In the genomic region with DNA sequence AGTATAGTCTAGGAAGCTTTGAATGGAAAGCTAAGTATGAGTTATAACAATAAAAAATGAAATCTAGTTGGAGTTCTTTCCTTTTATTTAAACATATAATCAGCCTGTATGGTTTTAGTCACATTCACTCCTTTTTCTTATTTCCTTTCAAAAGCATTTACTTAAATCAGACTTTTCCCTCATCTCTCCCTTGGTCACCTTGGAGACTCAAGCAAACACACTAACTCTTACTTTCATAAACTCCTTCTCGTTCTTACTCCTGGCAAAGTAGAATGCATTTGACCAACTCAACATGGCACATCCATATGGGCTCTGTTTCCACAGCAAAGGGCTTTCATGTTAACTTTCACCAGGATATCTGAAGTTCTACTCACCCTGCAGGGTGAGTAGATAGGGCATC, we compare ENCODE assay signal across 27 cellular contexts.
"Had no signal": no experiment of that assay in that cellular context is flagged by ENCODE, and none has a peak within 500 bp of the region (broad histone marks: within the 10 kb centered on the region; RNA-seq: fewer than 3 reads in every experiment).

No MANE protein-coding gene starts in this region.

- H3K9me2 ChIP-seq: SK-N-SH had no signal

- H3K9ac ChIP-seq: SK-N-SH had no signal

- H3K9me3 Mint-ChIP-seq: activated CD4-positive, alpha-beta T cell treated with anti-CD3 and anti-CD28 coated beads, Interleukin-2, amount 10 ng/mL, durations not matched to agents 24 days and 14 days; activated naive CD4-positive, alpha-beta T cell treated with anti-CD3 and anti-CD28 coated beads for 36 hours; activated T-helper 17 cell treated with anti-CD3 and anti-CD28 coated beads, Interleukin-2, amount 50 U/mL, for 72 hours; T-helper 2 cell treated with Interferon-gamma antibody and Interleukin-4, amounts not matched to agents 5 μg/mL and 100 μg/mL, for 36 hours had no signal

- ATAC-seq: activated T-helper 17 cell treated with anti-CD3 and anti-CD28 coated beads, Interleukin-2, amount 50 U/mL, for 72 hours had no signal

- H3K4me1 ChIP-seq: Peyer's patch, SJCRH30 had no signal

- H3K27me3 ChIP-seq: brain microvascular endothelial cell, Peyer's patch, SJCRH30 had no signal

- H3K27me3 Mint-ChIP-seq: activated B cell treated with CpG ODN at 0.5 μM for 24 hours; activated CD4-positive, alpha-beta T cell treated with anti-CD3 and anti-CD28 coated beads, Interleukin-2, amount 10 ng/mL, durations not matched to agents 24 days and 14 days had no signal

- H3K4me3 Mint-ChIP-seq: activated B cell treated with CpG ODN at 0.5 μM for 24 hours; activated CD4-positive, alpha-beta T cell treated with anti-CD3 and anti-CD28 coated beads, Interleukin-2, amount 10 ng/mL, durations not matched to agents 24 days and 14 days; activated naive CD4-positive, alpha-beta T cell treated with anti-CD3 and anti-CD28 coated beads for 36 hours; activated naive CD8-positive, alpha-beta T cell; activated T-helper 17 cell treated with anti-CD3 and anti-CD28 coated beads, Interleukin-2, amount 50 U/mL, for 72 hours; T-helper 2 cell treated with Interferon-gamma antibody and Interleukin-4, amounts not matched to agents 5 μg/mL and 100 μg/mL, for 36 hours had no signal

- H3K36me3 Mint-ChIP-seq: activated naive CD8-positive, alpha-beta T cell had no signal

- H3K4me2 ChIP-seq: SK-N-SH had no signal

- H3K4me1 Mint-ChIP-seq: activated B cell treated with CpG ODN at 0.5 μM for 24 hours; activated CD4-positive, alpha-beta T cell treated with anti-CD3 and anti-CD28 coated beads, Interleukin-2, amount 10 ng/mL, durations not matched to agents 24 days and 14 days; activated T-helper 17 cell treated with anti-CD3 and anti-CD28 coated beads, Interleukin-2, amount 50 U/mL, for 72 hours had no signal

- H3K36me3 ChIP-seq: brain microvascular endothelial cell, Peyer's patch, SJCRH30 had no signal

- DNase-seq: activated B cell treated with CpG ODN at 0.5 μM for 24 hours; activated CD4-positive, alpha-beta T cell treated with anti-CD3 and anti-CD28 coated beads for 1 hour; activated CD4-positive, alpha-beta T cell treated with anti-CD3 and anti-CD28 coated beads, Interleukin-2, amount 10 ng/mL, durations not matched to agents 24 days and 14 days; activated CD4-positive, alpha-beta T cell treated with anti-CD3 and anti-CD28 coated beads, Interleukin-2, amount 50 U/mL, for 48 hours; activated gamma-delta T cell; activated naive CD4-positive, alpha-beta T cell treated with anti-CD3 and anti-CD28 coated beads for 36 hours; activated T-cell treated with anti-CD3 and anti-CD28 coated beads for 4 hours; activated T-cell treated with anti-CD3 and anti-CD28 coated beads, Interleukin-2, amount 50 U/mL, for 48 hours; amygdala; KG1; MM.1S; NCI-H1105 treated with DMSO at 0.1 percent for 48 hours; NCI-H1436 treated with DMSO at 0.1 percent for 48 hours; NCI-H187; NCI-H2081; NCI-H446; NCI-H524; Peyer's patch; Right ventricle myocardium superior; SJCRH30; SK-N-SH; T-helper 1 cell had no signal

- H3K27ac Mint-ChIP-seq: activated B cell treated with CpG ODN at 0.5 μM for 24 hours; activated CD4-positive, alpha-beta T cell treated with anti-CD3 and anti-CD28 coated beads, Interleukin-2, amount 10 ng/mL, durations not matched to agents 24 days and 14 days; activated naive CD4-positive, alpha-beta T cell treated with anti-CD3 and anti-CD28 coated beads for 36 hours; activated naive CD8-positive, alpha-beta T cell; activated T-helper 17 cell treated with anti-CD3 and anti-CD28 coated beads, Interleukin-2, amount 50 U/mL, for 72 hours; T-helper 2 cell treated with Interferon-gamma antibody and Interleukin-4, amounts not matched to agents 5 μg/mL and 100 μg/mL, for 36 hours had no signal

- H3K4me3 ChIP-seq: Peyer's patch, SJCRH30 had no signal

- H3K9me3 ChIP-seq: Peyer's patch, SJCRH30, SK-N-SH had no signal

- H3K27ac ChIP-seq: brain microvascular endothelial cell, Peyer's patch, RWPE1, SJCRH30 had no signal
